Comparison of ENCODE assay signal across 14 cellular contexts in the genomic region with DNA sequence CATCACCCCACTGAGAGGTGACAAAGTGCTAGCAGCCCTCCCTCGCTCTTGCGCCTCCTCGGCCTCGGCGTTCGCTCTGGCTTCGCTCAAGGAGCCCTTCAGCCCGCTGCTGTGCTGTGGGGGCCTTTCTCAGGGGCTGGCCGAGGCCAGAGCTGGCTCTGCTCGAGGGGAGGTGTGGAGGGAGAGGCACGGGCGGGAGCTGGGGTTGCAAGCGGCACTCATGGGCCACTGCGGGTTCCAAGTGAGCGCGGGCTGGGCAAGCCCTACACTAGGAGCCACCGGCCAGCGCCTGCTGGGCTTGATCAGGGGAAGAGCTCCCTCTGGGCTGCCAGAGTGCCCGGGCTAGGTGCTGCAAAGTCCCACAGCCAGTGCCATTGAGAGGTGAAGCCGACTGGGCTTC.
A peak's percentile ranks its signal among the peaks of the same experiment; 100 is the strongest.
DNase-seq lines count a peak whose midpoint lies in the region; ATAC-seq and TF ChIP-seq lines count a peak whose summit lies in the region.
"Had no signal": no experiment of that assay in that cellular context is flagged by ENCODE, and none has a peak within 500 bp of the region (broad histone marks: within the 10 kb centered on the region; RNA-seq: fewer than 3 reads in every experiment).

No MANE protein-coding gene starts in this region.

- no peak overlapping the region for H3K4me3 ChIP-seq in neuron (ENCODE audit: low read length)
- peak overlapping the region in 1 of 2 donors; percentile 28 for H3K4me3 ChIP-seq in testis
- H3K4me3 ChIP-seq: BLaER1 treated with 17β-estradiol and CSF1 and Interleukin-3, amounts not matched to agents 10 nM and 100 nM; GM12878; GM23248 had no signal

- intact Hi-C loops in Right ventricle myocardium inferior (cut with DNase I) = loop anchor here (10.0 kb wide), 3 partner anchors 87 to 1793 kb away; partner anchors contain the start of gene CITED2
- intact Hi-C loops in Right ventricle myocardium superior (cut with DNase I) = no loop called here
- intact Hi-C loops in testis (cut with DNase I; ENCODE audit: low total_unique reads) = no loop called here
- intact Hi-C loops in left colon (cut with DNase I, micrococcal nuclease) = no loop called here

- no peak for ATAC-seq in Right ventricle myocardium inferior
- no peak for ATAC-seq in Right ventricle myocardium superior (ENCODE audit: poor library complexity)
- ATAC-seq in GM19328 (IDR thresholded peaks at IDR 0.05; ENCODE audit: unreplicated experiment) = no peak
- no peak for ATAC-seq in left colon
- ATAC-seq: CD8-positive, alpha-beta T cell; GM12878 had no signal

- no peak overlapping the region for H3K27ac ChIP-seq in testis
- H3K27ac ChIP-seq: BLaER1 treated with 17β-estradiol and CSF1 and Interleukin-3, amounts not matched to agents 10 nM and 100 nM; GM23248 had no signal

- 77 to 87% methylated on average over 12 to 20 of the region's 20 CpGs for WGBS in testis, 2 donors

- DNase-seq in Right ventricle myocardium inferior (ENCODE audit: missing footprints) (peak; percentile 59), Right ventricle myocardium superior (no peak), testis (peak; percentile 13), ecto neural progenitor cell (ENCODE audit: low spot score) (no peak), left colon (no peak)
- DNase-seq: Calu3; CD8-positive, alpha-beta T cell; DMS79 treated with DMSO at 0.1 percent for 48 hours; GM23248; HCEC 1CT had no signal

- TF ChIP-seq POLR2A in testis (IDR thresholded peaks at IDR 0.05) = no peak

- H2AFZ ChIP-seq in neuron (ENCODE audit: low read depth, low read length) = peak overlapping the region; percentile 11
- H2AFZ ChIP-seq: GM23248 had no signal

- H3K4me1 ChIP-seq in neuron (ENCODE audit: insufficient read depth, low read length) (peaks cover 7% of the 10 kb centered on the region), testis (no peaks in the 10 kb centered on the region)
- H3K4me1 ChIP-seq: BLaER1 treated with 17β-estradiol and CSF1 and Interleukin-3, amounts not matched to agents 10 nM and 100 nM had no signal

- TF ChIP-seq CTCF in testis (IDR thresholded peaks at IDR 0.05) = no peak

- H3K9me3 ChIP-seq in neuron (ENCODE audit: low read length) (peaks cover 2% of the 10 kb centered on the region), testis (no peaks in the 10 kb centered on the region)

- H3K27me3 ChIP-seq in neuron (ENCODE audit: insufficient read depth, low read length) (no peaks in the 10 kb centered on the region), testis (no peaks in the 10 kb centered on the region)
- H3K27me3 ChIP-seq: BLaER1 treated with 17β-estradiol and CSF1 and Interleukin-3, amounts not matched to agents 10 nM and 100 nM had no signal

- no peaks in the 10 kb centered on the region for H3K36me3 ChIP-seq in neuron (ENCODE audit: insufficient read depth, low read length)
- H3K36me3 ChIP-seq in testis (ENCODE audit: low read depth, missing control alignments) = no peaks in the 10 kb centered on the region
- H3K36me3 ChIP-seq: BLaER1 treated with 17β-estradiol and CSF1 and Interleukin-3, amounts not matched to agents 10 nM and 100 nM had no signal

Comparison
In these comparisons a context has a peak if more than half of its experiments do, and no peak if none do; other contexts are left out.
1. DNase-seq: peak in Right ventricle myocardium inferior (single experiment) and testis (single experiment); none in Right ventricle myocardium superior (single experiment), ecto neural progenitor cell (single experiment) and left colon (0 of 2).